In the genomic region with DNA sequence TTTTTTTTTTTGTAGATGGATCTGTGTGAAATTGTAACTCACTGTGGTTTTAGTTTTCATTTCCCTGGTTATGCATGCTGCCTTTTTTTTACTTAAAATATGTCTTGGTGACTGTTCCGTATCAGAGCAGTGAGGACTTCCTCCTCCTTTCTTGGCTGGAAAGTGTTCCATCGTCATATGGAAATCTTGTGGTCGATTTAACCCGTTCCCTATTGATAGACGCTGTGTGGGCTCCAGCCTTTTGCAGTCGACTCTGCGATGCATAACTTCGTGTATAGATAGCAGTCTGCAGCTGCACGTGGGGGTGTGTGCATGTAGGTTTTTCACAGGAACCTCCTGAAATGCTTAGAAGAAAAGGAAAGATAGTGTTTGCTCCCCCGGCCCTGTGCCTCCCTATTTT, we compare ENCODE assay signal across 10 cellular contexts. TPM values are rescaled to one million over a fixed set of nuclear protein-coding genes. Genes with fewer than 3 reads are reported as not detected.
DNase-seq lines count a peak whose midpoint lies in the region; ATAC-seq, FAIRE-seq and TF ChIP-seq lines count a peak whose summit lies in the region.
"Had no signal": no experiment of that assay in that cellular context is flagged by ENCODE, and none has a peak within 500 bp of the region (broad histone marks: within the 10 kb centered on the region; RNA-seq: fewer than 3 reads in every experiment).

No MANE protein-coding gene starts in this region.

- TF ChIP-seq CTCF in GM12878 (IDR thresholded peaks at IDR 0.05 in 2 of 3, conservative IDR thresholded peaks at IDR 0.05 in 1 of 3; ENCODE audit: control insufficient read depth in 2 of 3, extremely low read depth in 1 of 3, insufficient read depth in 1 of 3, low read depth in 3 of 3, low read length in 3 of 3) (no peak), upper lobe of right lung (IDR thresholded peaks at IDR 0.05) (no peak)

- H3K36me3 ChIP-seq in GM12878 (ENCODE audit: control insufficient read depth in 2 of 2, insufficient read depth in 2 of 2, low read length in 1 of 2), result no peaks in the 10 kb centered on the region
- no peaks in the 10 kb centered on the region for H3K36me3 ChIP-seq in upper lobe of right lung
- H3K36me3 ChIP-seq: right atrium auricular region had no signal

- intact Hi-C loops in GM12878 (cut with micrococcal nuclease; ENCODE audit: unreplicated experiment), result no loop called here
- intact Hi-C loops in upper lobe of right lung (cut with DNase I), result no loop called here

- 2% methylated on average over 10 of the region's 10 CpGs for WGBS in GM12878 (ENCODE audit: insufficient coverage, insufficient replicate concordance, low lambda C conversion rate, missing lambda C conversion rate)

- H3K4me1 ChIP-seq in GM12878 (ENCODE audit: control insufficient read depth, insufficient read depth, low read length) (peaks cover 13% of the 10 kb centered on the region), upper lobe of right lung (no peaks in the 10 kb centered on the region)
- H3K4me1 ChIP-seq: right atrium auricular region had no signal

- CTCF ChIA-PET in GM12878 (lab: Yijun Ruan, JAX), result no interaction called here

- peak; percentile 85 for FAIRE-seq in GM12878 (lab: Jason Lieb, UNC)

- H3K9me3 Mint-ChIP-seq in stimulated activated naive CD8-positive, alpha-beta T cell treated with anti-CD3 and anti-CD28 coated beads, Interleukin-15, amount 100 ng/mL, for 72 hours, result no peaks in the 10 kb centered on the region
- H3K9me3 Mint-ChIP-seq in IgD-negative memory B cell, result peaks cover 0 to 3% (median 0%) of the 10 kb centered on the region in 3 donors

- no peaks in the 10 kb centered on the region for H3K79me2 ChIP-seq in GM12878 (ENCODE audit: control insufficient read depth, insufficient read depth, low read length)

- no peak overlapping the region for H2AFZ ChIP-seq in GM12878 (ENCODE audit: control insufficient read depth, low read depth, low read length)

- H3K4me3 ChIP-seq in GM12878 (no peak overlapping the region), upper lobe of right lung (no peak overlapping the region)
- H3K4me3 ChIP-seq: right atrium auricular region had no signal

- H3K36me3 Mint-ChIP-seq in IgD-negative memory B cell, result peaks cover 2% of the 10 kb centered on the region

- peaks cover 19% of the 10 kb centered on the region for H3K27me3 Mint-ChIP-seq in stimulated activated naive CD8-positive, alpha-beta T cell treated with anti-CD3 and anti-CD28 coated beads, Interleukin-15, amount 100 ng/mL, for 72 hours
- peaks cover 6% of the 10 kb centered on the region for H3K27me3 Mint-ChIP-seq in IgD-negative memory B cell

- H3K27ac Mint-ChIP-seq in stimulated activated naive CD8-positive, alpha-beta T cell treated with anti-CD3 and anti-CD28 coated beads, Interleukin-15, amount 100 ng/mL, for 72 hours, result peak overlapping the region in 1 of 2 donors; percentile 35
- H3K27ac Mint-ChIP-seq in IgD-negative memory B cell, result peak overlapping the region in 1 of 3 donors; percentile 17

- no peak for TF ChIP-seq EP300 in GM12878 (IDR thresholded peaks at IDR 0.05; ENCODE audit: borderline replicate concordance in 1 of 2, control insufficient read depth in 1 of 2, low read depth in 2 of 2, low read length in 2 of 2)

- DNase-seq in stimulated activated naive CD8-positive, alpha-beta T cell treated with anti-CD3 and anti-CD28 coated beads, Interleukin-15, Interleukin-2, amounts not matched to agents 100 U/mL and 50 U/mL, for 24 hours, result no peak
- DNase-seq in stimulated activated naive CD8-positive, alpha-beta T cell treated with anti-CD3 and anti-CD28 coated beads, Interleukin-15, amount 100 ng/mL, for 72 hours, result no peak
- DNase-seq in GM12878 (ENCODE audit: low read depth, low spot score), result peak; percentile 65
- DNase-seq in upper lobe of right lung, result no peak
- no peak for DNase-seq in DMS79 treated with DMSO at 0.1 percent for 48 hours (lab: John Stamatoyannopoulos, UW)
- no peak for DNase-seq in HPDE6-E6E7 (ENCODE audit: extremely low spot score)

- peak overlapping the region in 1 of 2 donors; percentile 26 for H3K4me3 Mint-ChIP-seq in stimulated activated naive CD8-positive, alpha-beta T cell treated with anti-CD3 and anti-CD28 coated beads, Interleukin-15, amount 100 ng/mL, for 72 hours
- peak overlapping the region; percentile 1 to 81 (median 46) for H3K4me3 Mint-ChIP-seq in IgD-negative memory B cell

- H4K20me1 ChIP-seq in GM12878 (ENCODE audit: control insufficient read depth, insufficient read depth), result no peaks in the 10 kb centered on the region

- POLR2A ChIA-PET in GM12878 (lab: Charles Lee), result interaction anchor here (0.6 kb wide), 1 partner anchor 12 kb away, joined by 3 read pairs; no protein-coding TSS in a partner anchor

- peak overlapping the region; percentile 67 for H3K4me2 ChIP-seq in GM12878 (ENCODE audit: control insufficient read depth, insufficient read depth)

- no peaks in the 10 kb centered on the region for H3K9me3 ChIP-seq in GM12878 (replicated peaks; ENCODE audit: control insufficient read depth, insufficient read depth, low read length)
- no peaks in the 10 kb centered on the region for H3K9me3 ChIP-seq in upper lobe of right lung
- H3K9me3 ChIP-seq: right atrium auricular region had no signal

- H3K27me3 ChIP-seq in GM12878 (replicated peaks in 1 of 2; ENCODE audit: control insufficient read depth in 2 of 2, insufficient read depth in 2 of 2, low read length in 1 of 2) (no peaks in the 10 kb centered on the region), upper lobe of right lung (no peaks in the 10 kb centered on the region)
- H3K27me3 ChIP-seq: right atrium auricular region had no signal

- in situ Hi-C loops in GM12878 (cut with MboI), result no loop called here

- peak; percentile 57 for ATAC-seq in stimulated activated naive CD8-positive, alpha-beta T cell treated with anti-CD3 and anti-CD28 coated beads, Interleukin-15, Interleukin-2, amounts not matched to agents 100 U/mL and 50 U/mL, for 24 hours
- ATAC-seq in stimulated activated naive CD8-positive, alpha-beta T cell treated with anti-CD3 and anti-CD28 coated beads, Interleukin-15, amount 100 ng/mL, for 72 hours, result no peak
- ATAC-seq in GM12878 (peak; percentile 84), upper lobe of right lung (peak; percentile 72), HG03159 (IDR thresholded peaks at IDR 0.05; ENCODE audit: unreplicated experiment) (no peak)

- H3K27ac ChIP-seq in GM12878 (ENCODE audit: control insufficient read depth, insufficient read depth) (no peak overlapping the region), upper lobe of right lung (no peak overlapping the region)
- H3K27ac ChIP-seq: right atrium auricular region had no signal

- RAD21 ChIA-PET in GM12878 (lab: Charles Lee; ENCODE audit: unreplicated experiment), result no interaction called here

- no peak overlapping the region for H3K9ac ChIP-seq in GM12878 (ENCODE audit: control insufficient read depth, insufficient read depth, low read length)

- SMC1A ChIA-PET in GM12878 (lab: Charles Lee; ENCODE audit: uncharacterized antibody, unreplicated experiment), result interaction anchor here (0.6 to 1.0 kb wide), 5 partner anchors 38 to 1821 kb away, joined by 3 to 4 read pairs (median 3); no protein-coding TSS in a partner anchor

- TF ChIP-seq POLR2A in GM12878 (IDR thresholded peaks at IDR 0.05; ENCODE audit: low read depth, low read length), result no peak

- no TSS peak for BruUV-seq in GM12878 (replicated peaks; lab: Mats Ljungman, UMichigan)

- TF ChIP-seq RAD21 in GM12878 (IDR thresholded peaks at IDR 0.05; ENCODE audit: insufficient read depth, low read depth, low read length), result no peak

- H3K4me1 Mint-ChIP-seq in stimulated activated naive CD8-positive, alpha-beta T cell treated with anti-CD3 and anti-CD28 coated beads, Interleukin-15, amount 100 ng/mL, for 72 hours, result peaks cover 20% of the 10 kb centered on the region
- H3K4me1 Mint-ChIP-seq in IgD-negative memory B cell, result peaks cover 9 to 12% (median 11%) of the 10 kb centered on the region in 3 donors

TF ChIP-seq in GM12878, 131 proteins besides CTCF, POLR2A, EP300 and RAD21 (continues in another document):
- TF ChIP-seq CBFB (IDR thresholded peaks at IDR 0.05; ENCODE audit: low read depth), result 0 out of 2 replicates have a peak, but pooled peaks have one; percentile 21

RNA-seq across cellular contexts. Expression of a gene that starts 28.1 kb away (rescaled TPM):
- polyA plus RNA-seq in IgD-negative memory B cell (0.19 TPM), GM12878 (2011; rRNA removed) (not detected in 2 replicates), GM12878 (2014; fragmentation: Illumina TruSeq; extraction: Trizol) (0.04 TPM in 1 of 2 replicates, not detected in the other), GM12878 (2014; fragmentation: Nextera tagmentation; extraction: Ambion mirVana) (not detected), GM12878 (2014; rRNA removed) (not detected in 2 replicates), GM12878 (2016; fragmentation: Nextera tagmentation; extraction: Ambion mirVana) (not detected)
- total RNA-seq in GM12878 (2013; cell fraction: nucleolus; rRNA removed), result 0.20 TPM in 1 of 2 replicates, not detected in the other
- total RNA-seq in GM12878 (2014; rRNA removed) (not detected in 2 replicates), GM12878 (2014; rRNA removed; fragmentation: Illumina TruSeq; extraction: Trizol) (not detected in 2 replicates), GM12878 (2021) (not detected in 2 replicates), upper lobe of right lung (0.35 TPM)
- polyA plus RNA-seq in GM12878 (2011; ENCODE audit: low read depth), result not detected
- not detected in 2 replicates for polyA plus RNA-seq in GM12878 (2011; cell fraction: cytosol; rRNA removed)
- polyA plus RNA-seq in GM12878 (2011; cell fraction: nucleus; rRNA removed), result 0.07 TPM in 1 of 2 replicates, not detected in the other
- polyA plus RNA-seq in GM12878 (2012), result not detected in 2 replicates
- 0.22 TPM in 1 of 2 replicates, not detected in the other for polyA minus RNA-seq in GM12878 (2011; rRNA and poly(A)+ RNA removed)
- not detected in 2 replicates for polyA minus RNA-seq in GM12878 (2011; cell fraction: cytosol; rRNA and poly(A)+ RNA removed)
- not detected in 2 replicates for polyA minus RNA-seq in GM12878 (2011; cell fraction: nucleus; rRNA and poly(A)+ RNA removed)
- polyA plus RNA-seq: BJ had no signal

RNA-seq across cellular contexts. Expression of a gene that starts 45.2 kb away (rescaled TPM):
- 8.9 TPM for polyA plus RNA-seq in IgD-negative memory B cell
- total RNA-seq in GM12878 (2013; cell fraction: nucleolus; rRNA removed), result 29.0 and 29.2 TPM in 2 replicates
- total RNA-seq in GM12878 (2014; rRNA removed), result 6.4 and 6.7 TPM in 2 replicates
- total RNA-seq in GM12878 (2014; rRNA removed; fragmentation: Illumina TruSeq; extraction: Trizol), result 6.3 and 7.2 TPM in 2 replicates
- 12.8 and 14.3 TPM in 2 replicates for total RNA-seq in GM12878 (2021)
- 4.3 TPM for polyA plus RNA-seq in GM12878 (2011; ENCODE audit: low read depth)
- polyA plus RNA-seq in GM12878 (2011; rRNA removed), result 5.1 and 6.7 TPM in 2 replicates
- 6.0 and 7.6 TPM in 2 replicates for polyA plus RNA-seq in GM12878 (2011; cell fraction: cytosol; rRNA removed)
- 12.8 and 16.3 TPM in 2 replicates for polyA plus RNA-seq in GM12878 (2011; cell fraction: nucleus; rRNA removed)
- polyA plus RNA-seq in GM12878 (2012), result 6.0 and 8.6 TPM in 2 replicates
- 11.0 and 16.1 TPM in 2 replicates for polyA plus RNA-seq in GM12878 (2014; fragmentation: Illumina TruSeq; extraction: Trizol)
- 1 to 10 TPM; 2.3 to 2.8 TPM for polyA plus RNA-seq in GM12878 (2014; fragmentation: Nextera tagmentation; extraction: Ambion mirVana)
- polyA plus RNA-seq in GM12878 (2014; rRNA removed), result 10.5 and 14.8 TPM in 2 replicates
- 1 to 10 TPM; 3.9 to 6.0 TPM for polyA plus RNA-seq in GM12878 (2016; fragmentation: Nextera tagmentation; extraction: Ambion mirVana)
- 8.3 and 10.2 TPM in 2 replicates for polyA minus RNA-seq in GM12878 (2011; rRNA and poly(A)+ RNA removed)
- polyA minus RNA-seq in GM12878 (2011; cell fraction: cytosol; rRNA and poly(A)+ RNA removed), result 2.7 and 5.4 TPM in 2 replicates
- polyA minus RNA-seq in GM12878 (2011; cell fraction: nucleus; rRNA and poly(A)+ RNA removed), result 15.0 and 21.1 TPM in 2 replicates
- total RNA-seq in upper lobe of right lung, result 37.8 TPM

Comparison
In these comparisons a context has a peak if more than half of its experiments do, and no peak if none do; other contexts are left out.
1. ATAC-seq: peak in stimulated activated naive CD8-positive, alpha-beta T cell treated with anti-CD3 and anti-CD28 coated beads, Interleukin-15, Interleukin-2, amounts not matched to agents 100 U/mL and 50 U/mL, for 24 hours (single experiment), GM12878 (single experiment) and upper lobe of right lung (single experiment); none in stimulated activated naive CD8-positive, alpha-beta T cell treated with anti-CD3 and anti-CD28 coated beads, Interleukin-15, amount 100 ng/mL, for 72 hours (single experiment) and HG03159 (single experiment).